Comparison of ENCODE assay signal across 1 cellular context in the genomic region with DNA sequence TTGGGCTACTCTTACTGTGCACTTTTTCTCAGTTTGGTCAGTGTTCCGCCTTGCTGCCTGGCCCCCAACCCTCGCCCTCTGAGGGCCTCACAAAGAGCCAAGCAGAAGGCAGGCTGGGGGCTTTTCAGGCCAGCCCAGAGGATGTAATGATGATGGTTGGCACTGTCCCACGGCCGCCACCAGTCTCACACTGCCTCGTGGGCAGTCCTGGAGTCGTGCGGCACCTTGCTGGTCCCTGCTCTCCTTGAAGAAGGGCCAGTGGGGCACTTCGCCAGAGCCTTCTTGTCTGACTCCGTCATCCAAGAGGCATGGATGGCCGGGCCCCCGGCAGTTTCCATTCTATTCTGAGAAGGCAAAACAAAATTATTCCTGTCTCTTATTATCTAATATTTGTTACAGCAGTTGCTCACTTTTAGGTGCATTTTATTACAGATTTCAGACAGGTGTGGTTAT.
TF ChIP-seq lines count a peak whose summit lies in the region.

No MANE protein-coding gene starts in this region.

TF ChIP-seq in H1, 55 proteins besides CTCF, POLR2A, EP300 and RAD21:
- no peak for TF ChIP-seq SAP30 (IDR thresholded peaks at IDR 0.05; ENCODE audit: insufficient read depth, insufficient replicate concordance, low read length)
- TF ChIP-seq RBBP5 (IDR thresholded peaks at IDR 0.05; ENCODE audit: borderline replicate concordance, low read depth, low read length): no peak
- no peak for TF ChIP-seq SIRT6 (IDR thresholded peaks at IDR 0.05; ENCODE audit: low read length)
- TF ChIP-seq CBX8 (IDR thresholded peaks at IDR 0.05; ENCODE audit: borderline replicate concordance, low read depth, low read length): no peak
- TF ChIP-seq, protein P1, sequence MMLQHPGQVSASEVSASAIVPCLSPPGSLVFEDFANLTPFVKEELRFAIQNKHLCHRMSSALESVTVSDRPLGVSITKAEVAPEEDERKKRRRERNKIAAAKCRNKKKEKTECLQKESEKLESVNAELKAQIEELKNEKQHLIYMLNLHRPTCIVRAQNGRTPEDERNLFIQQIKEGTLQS (IDR thresholded peaks at IDR 0.05; ENCODE audit: insufficient read depth, low read depth, low read length): no peak
- TF ChIP-seq KDM4A (IDR thresholded peaks at IDR 0.05; ENCODE audit: low read depth, low read length, severe bottlenecking): no peak
- no peak for TF ChIP-seq CEBPB (IDR thresholded peaks at IDR 0.05; ENCODE audit: low read depth, low read length)
- TF ChIP-seq CHD2 (IDR thresholded peaks at IDR 0.05; ENCODE audit: low read length): no peak
